ENCODE assay signal across 1 cellular context in genomic region chr18:13184396-13184795, GRCh38.
TF ChIP-seq lines count a peak whose summit lies in the region.

No MANE protein-coding gene starts in this region.

TF ChIP-seq in IMR-90, 13 proteins besides CTCF, POLR2A, EP300 and RAD21 (continued from another document):
- TF ChIP-seq CEBPB (IDR thresholded peaks at IDR 0.05; ENCODE audit: low read depth, low read length) (no peak), MAFK (IDR thresholded peaks at IDR 0.05; ENCODE audit: low read depth, low read length) (no peak), CHD1 (IDR thresholded peaks at IDR 0.05; ENCODE audit: low read depth, low read length) (no peak), RFX5 (IDR thresholded peaks at IDR 0.05; ENCODE audit: low read depth, low read length) (no peak), BHLHE40 (IDR thresholded peaks at IDR 0.05; ENCODE audit: low read depth, low read length) (no peak), NFE2L2 (IDR thresholded peaks at IDR 0.05; ENCODE audit: low read depth, low read length) (no peak), RCOR1 (IDR thresholded peaks at IDR 0.05; ENCODE audit: insufficient replicate concordance, low read length) (no peak), USF2 (IDR thresholded peaks at IDR 0.05; ENCODE audit: low read depth, low read length) (no peak)
